Comparison of ENCODE assay signal across 25 cellular contexts in the genomic region with DNA sequence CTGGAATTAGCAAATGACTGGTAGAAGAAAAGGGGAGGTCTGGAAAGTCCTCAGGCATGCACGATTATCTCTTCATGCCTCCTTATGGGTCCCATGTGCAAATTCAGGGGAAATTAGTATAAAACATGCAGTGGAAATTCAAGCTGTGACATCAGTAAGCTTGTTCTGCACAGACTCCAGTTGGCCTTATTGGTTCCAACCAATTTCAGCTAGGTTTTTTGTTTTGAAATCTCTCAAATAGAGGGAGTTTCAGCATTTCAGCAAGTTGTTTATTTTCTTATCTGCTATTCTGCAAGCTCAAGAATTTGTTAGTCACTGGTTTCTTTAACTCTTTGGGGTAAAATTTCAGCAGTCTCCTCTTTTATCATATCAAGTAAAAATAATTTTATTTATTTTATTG. TPM values are rescaled to one million over a fixed set of nuclear protein-coding genes. Genes with fewer than 3 reads are reported as not detected.
DNase-seq lines count a peak whose midpoint lies in the region; ATAC-seq, FAIRE-seq and TF ChIP-seq lines count a peak whose summit lies in the region.
"Had no signal": no experiment of that assay in that cellular context is flagged by ENCODE, and none has a peak within 500 bp of the region (broad histone marks: within the 10 kb centered on the region; RNA-seq: fewer than 3 reads in every experiment).

No MANE protein-coding gene starts in this region.

- POLR2A ChIA-PET in BJ (lab: Charles Lee), result interaction anchor here (0.7 kb wide), 1 partner anchor 33 kb away, joined by 8 read pairs; no protein-coding TSS in a partner anchor

- DNase-seq in BJ (ENCODE audit: low read depth) (peak; percentile 52), adipocyte (ENCODE audit: low read depth) (peak; percentile 85), fibroblast of peridontal ligament (ENCODE audit: extremely low read depth) (peak; percentile 94), skeletal muscle cell (ENCODE audit: low read depth) (peak; percentile 32), NCI-H1930 (lab: John Stamatoyannopoulos, UW) (no peak), urothelium cell line (ENCODE audit: low spot score) (no peak), DMS79 (lab: John Stamatoyannopoulos, UW) (no peak)
- DNase-seq: activated CD8-positive, alpha-beta T cell treated with anti-CD3 and anti-CD28 coated beads, Interleukin-2, amount 10 ng/mL, durations not matched to agents 7 days and 5 days; activated naive CD4-positive, alpha-beta T cell treated with anti-CD3 and anti-CD28 coated beads for 36 hours; activated T-cell treated with anti-CD3 and anti-CD28 coated beads, Interleukin-2, amount 50 U/mL, for 24 hours; BE2C; Caco-2; gastrocnemius medialis; kidney glomerular epithelial cell; NCI-H1436; sigmoid colon; stimulated activated CD4-positive, alpha-beta T cell treated with anti-CD3 and anti-CD28 coated beads, Interleukin-1b, Interleukin-23, amount 100 ng/mL, for 48 hours; stimulated activated naive B cell treated with anti-CD40 and anti-IgM and Interleukin-4, amounts not matched to agents 10 μg/mL and 1 μg/mL and 100 μg/mL, for 72 hours; tibial artery had no signal

- no peak for FAIRE-seq in urothelium cell line (lab: Jason Lieb, UNC)
- FAIRE-seq: colon, HepG2 had no signal

- ATAC-seq in GM18873 (IDR thresholded peaks at IDR 0.05; ENCODE audit: low FRiP score, unreplicated experiment), result no peak
- ATAC-seq: activated CD8-positive, alpha-beta T cell treated with anti-CD3 and anti-CD28 coated beads, Interleukin-2, amount 10 ng/mL, durations not matched to agents 7 days and 5 days; gastrocnemius medialis; HepG2; naive thymus-derived CD4-positive, alpha-beta T cell; stimulated activated naive B cell treated with anti-CD40 and anti-IgM and Interleukin-4, amounts not matched to agents 10 μg/mL and 1 μg/mL and 100 μg/mL, for 72 hours had no signal

- H3K9ac ChIP-seq in adipocyte (ENCODE audit: low read length), result no peak overlapping the region
- H3K9ac ChIP-seq: parathyroid adenoma had no signal

- no peak for TF ChIP-seq CTCF in BJ (IDR thresholded peaks at IDR 0.05; ENCODE audit: insufficient read depth, low read depth, low read length)

- no peaks in the 10 kb centered on the region for H3K9me3 ChIP-seq in adipocyte (ENCODE audit: control insufficient read depth, low read length)
- H3K9me3 ChIP-seq: ascending aorta, BE2C, Caco-2, gastrocnemius medialis, sigmoid colon, tibial artery had no signal

- H3K36me3 ChIP-seq in BJ (ENCODE audit: control insufficient read depth, insufficient read depth, low read length) (no peaks in the 10 kb centered on the region), adipocyte (ENCODE audit: control insufficient read depth, insufficient read depth, low read length, severe bottlenecking) (no peaks in the 10 kb centered on the region)
- H3K36me3 ChIP-seq: ascending aorta, BE2C, gastrocnemius medialis, sigmoid colon, tibial artery had no signal

- H3K4me3 ChIP-seq in BJ (ENCODE audit: low read depth, low read length) (no peak overlapping the region), adipocyte (ENCODE audit: low read length) (no peak overlapping the region), skeletal muscle cell (ENCODE audit: low read depth, low read length) (no peak overlapping the region)
- H3K4me3 ChIP-seq: ascending aorta, gastrocnemius medialis, sigmoid colon, tibial artery had no signal

- H3K4me1 ChIP-seq in adipocyte (ENCODE audit: control insufficient read depth, insufficient read depth, low read length), result peaks cover 26% of the 10 kb centered on the region
- H3K4me1 ChIP-seq: ascending aorta, BE2C, gastrocnemius medialis, parathyroid adenoma, sigmoid colon, tibial artery had no signal

- CTCF ChIA-PET in BJ (lab: Yijun Ruan, JAX), result interaction anchor here (1.3 kb wide), 2 partner anchors 12 to 43 kb away, joined by 3 to 4 read pairs; no protein-coding TSS in a partner anchor

- no peaks in the 10 kb centered on the region for H3K27me3 ChIP-seq in BJ (ENCODE audit: control insufficient read depth, insufficient read depth, low read length)
- H3K27me3 ChIP-seq in adipocyte (replicated peaks; ENCODE audit: control insufficient read depth, insufficient read depth, low read length), result no peaks in the 10 kb centered on the region
- H3K27me3 ChIP-seq: ascending aorta, BE2C, gastrocnemius medialis, sigmoid colon, tibial artery had no signal

RNA-seq across cellular contexts. Expression of gene TMCO5A, which starts 0.8 kb away (rescaled TPM):
- polyA plus RNA-seq in BJ (2011; rRNA removed), result not detected in 2 replicates
- polyA minus RNA-seq in BJ (2011; rRNA and poly(A)+ RNA removed), result not detected in 2 replicates
- polyA plus RNA-seq: HepG2; naive thymus-derived CD4-positive, alpha-beta T cell; sigmoid colon had no signal

Comparison
In these comparisons a context has a peak if more than half of its experiments do, and no peak if none do; other contexts are left out.
1. DNase-seq: peak in BJ (single experiment), adipocyte (single experiment), fibroblast of peridontal ligament (single experiment) and skeletal muscle cell (single experiment); none in NCI-H1930 (0 of 2), urothelium cell line (single experiment) and DMS79 (single experiment).